Comparison of ENCODE assay signal across 28 cellular contexts in genomic region chr1:114209971-114210370, GRCh38. TPM values are rescaled to one million over a fixed set of nuclear protein-coding genes. Genes with fewer than 3 reads are reported as not detected.
"Had no signal": no experiment of that assay in that cellular context is flagged by ENCODE, and none has a peak within 500 bp of the region (broad histone marks: within the 10 kb centered on the region; RNA-seq: fewer than 3 reads in every experiment).

No MANE protein-coding gene starts in this region.

- H3K36me3 Mint-ChIP-seq: activated naive CD8-positive, alpha-beta T cell; IgD-negative memory B cell; WTC11 had no signal

- H3K27ac Mint-ChIP-seq: activated naive CD4-positive, alpha-beta T cell treated with anti-CD3 and anti-CD28 coated beads for 36 hours; activated naive CD8-positive, alpha-beta T cell; activated T-helper 17 cell treated with anti-CD3 and anti-CD28 coated beads, Interleukin-2, amount 50 U/mL, for 72 hours; IgD-negative memory B cell; WTC11 had no signal

- H3K27me3 ChIP-seq: brain microvascular endothelial cell, cardiac muscle cell had no signal

- H3K4me3 ChIP-seq: cardiac muscle cell, coronary artery had no signal

- H3K9me3 Mint-ChIP-seq: activated naive CD4-positive, alpha-beta T cell treated with anti-CD3 and anti-CD28 coated beads for 36 hours; activated T-helper 17 cell treated with anti-CD3 and anti-CD28 coated beads, Interleukin-2, amount 50 U/mL, for 72 hours; IgD-negative memory B cell; WTC11 had no signal

- ATAC-seq: activated T-helper 17 cell treated with anti-CD3 and anti-CD28 coated beads, Interleukin-2, amount 50 U/mL, for 72 hours; PC-3; WTC11 had no signal

- DNase-seq: activated CD4-positive, alpha-beta T cell treated with anti-CD3 and anti-CD28 coated beads for 48 hours; activated CD4-positive, alpha-beta T cell treated with anti-CD3 and anti-CD28 coated beads, Interleukin-2, amount 50 U/mL, for 4 hours; activated CD4-positive, CD25-positive, alpha-beta regulatory T cell treated with anti-CD3 and anti-CD28 coated beads, Interleukin-2, amount 50 U/mL, for 72 hours; activated gamma-delta T cell; activated naive CD4-positive, alpha-beta T cell treated with anti-CD3 and anti-CD28 coated beads for 36 hours; activated T-cell treated with anti-CD3 and anti-CD28 coated beads for 4 hours; activated T-cell treated with anti-CD3 and anti-CD28 coated beads, Interleukin-2, amount 50 U/mL, for 48 hours; amygdala; brain microvascular endothelial cell; NCI-H1092; NCI-H1417; NCI-H2029 treated with DMSO at 0.1 percent for 48 hours; NCI-H2227 treated with DMSO at 0.1 percent for 48 hours; NCI-H510A; NCI-H526 treated with DMSO at 0.1 percent for 48 hours; PC-3; SHP77; T-helper 2 cell; T1000 had no signal

- H3K9ac ChIP-seq: KMS-11 had no signal

- H3K4me2 ChIP-seq: KMS-11 had no signal

- H3K27ac ChIP-seq: brain microvascular endothelial cell, cardiac muscle cell, coronary artery, KMS-11 had no signal

- H3K4me3 Mint-ChIP-seq: activated naive CD4-positive, alpha-beta T cell treated with anti-CD3 and anti-CD28 coated beads for 36 hours; activated naive CD8-positive, alpha-beta T cell; activated T-helper 17 cell treated with anti-CD3 and anti-CD28 coated beads, Interleukin-2, amount 50 U/mL, for 72 hours; IgD-negative memory B cell; WTC11 had no signal

- H3K36me3 ChIP-seq: brain microvascular endothelial cell, cardiac muscle cell had no signal

RNA-seq across cellular contexts. Expression of gene SYT6, which starts 56.3 kb away (rescaled TPM):
- total RNA-seq: activated naive CD4-positive, alpha-beta T cell treated with anti-CD3 and anti-CD28 coated beads for 36 hours; activated T-helper 17 cell treated with anti-CD3 and anti-CD28 coated beads, Interleukin-2, amount 50 U/mL, for 72 hours; chondrocyte; MCF 10A; PC-3 had no signal
- polyA plus RNA-seq: cardiac muscle cell, IgD-negative memory B cell had no signal
